18 cellular contexts compared by ENCODE assay signal in genomic region chr6:144718431-144718830, GRCh38.
DNase-seq lines count a peak whose midpoint lies in the region; ATAC-seq, FAIRE-seq and TF ChIP-seq lines count a peak whose summit lies in the region.
"Had no signal": no experiment of that assay in that cellular context is flagged by ENCODE, and none has a peak within 500 bp of the region (broad histone marks: within the 10 kb centered on the region; RNA-seq: fewer than 3 reads in every experiment).

No MANE protein-coding gene starts in this region.

- H3F3A ChIP-seq in PC-9 (ENCODE audit: insufficient read depth, low read depth) = no peaks in the 10 kb centered on the region

- no peak for TF ChIP-seq EP300 in suprapubic skin (IDR thresholded peaks at IDR 0.05)

- H3K36me3 ChIP-seq in RWPE2 (ENCODE audit: low read depth) (no peaks in the 10 kb centered on the region), keratinocyte (ENCODE audit: control insufficient read depth in 2 of 2, extremely low read depth in 1 of 2, insufficient read depth in 2 of 2, low read length in 2 of 2) (no peaks in the 10 kb centered on the region), endodermal cell (ENCODE audit: control insufficient read depth, insufficient read depth, low read length) (no peaks in the 10 kb centered on the region), suprapubic skin (no peaks in the 10 kb centered on the region), PC-9 (ENCODE audit: low read depth) (no peaks in the 10 kb centered on the region)
- H3K36me3 ChIP-seq: left lung, thoracic aorta had no signal

- intact Hi-C loops in PC-9 (cut with micrococcal nuclease; ENCODE audit: unreplicated experiment) = no loop called here

- peaks cover 2% of the 10 kb centered on the region for H3K36me3 Mint-ChIP-seq in endodermal cell (ENCODE audit: low read depth)

- no peaks in the 10 kb centered on the region for H3K9me3 ChIP-seq in RWPE2 (ENCODE audit: severe bottlenecking)
- no peaks in the 10 kb centered on the region for H3K9me3 ChIP-seq in keratinocyte (ENCODE audit: control insufficient read depth, low read depth, low read length)
- H3K9me3 ChIP-seq in endodermal cell (ENCODE audit: control insufficient read depth, low read length) = no peaks in the 10 kb centered on the region
- H3K9me3 ChIP-seq in suprapubic skin = no peaks in the 10 kb centered on the region
- H3K9me3 ChIP-seq in PC-9 (ENCODE audit: insufficient read depth, low read depth) = no peaks in the 10 kb centered on the region
- H3K9me3 ChIP-seq: left lung, psoas muscle, thoracic aorta had no signal

- H3K27me3 ChIP-seq in RWPE2 (ENCODE audit: insufficient read depth, poor library complexity, severe bottlenecking) (no peaks in the 10 kb centered on the region), keratinocyte (ENCODE audit: control insufficient read depth, extremely low read depth, insufficient read depth, low read length) (no peaks in the 10 kb centered on the region), endodermal cell (ENCODE audit: control insufficient read depth, insufficient read depth, low read length, poor library complexity, severe bottlenecking) (no peaks in the 10 kb centered on the region), suprapubic skin (no peaks in the 10 kb centered on the region), PC-9 (ENCODE audit: insufficient read depth, low read depth) (no peaks in the 10 kb centered on the region)
- H3K27me3 ChIP-seq: hepatocyte, left lung had no signal

- no peak overlapping the region for H2AFZ ChIP-seq in keratinocyte (ENCODE audit: control insufficient read depth, low read length)
- H2AFZ ChIP-seq in PC-9 = no peak overlapping the region
- H2AFZ ChIP-seq: hepatocyte had no signal

- ATAC-seq in RWPE2 (ENCODE audit: low read depth) (peak; percentile 89), HG03045 (IDR thresholded peaks at IDR 0.05; ENCODE audit: unreplicated experiment) (no peak)
- ATAC-seq: left lung, psoas muscle had no signal

- no peak overlapping the region for H3K9ac ChIP-seq in keratinocyte (ENCODE audit: control insufficient read depth, extremely low read depth, insufficient read depth, low read length)
- no peak overlapping the region for H3K9ac ChIP-seq in endodermal cell (ENCODE audit: extremely low read depth, low read length, poor library complexity, severe bottlenecking)

- FAIRE-seq in H54 (lab: Jason Lieb, UNC) = peak; percentile 87
- FAIRE-seq in keratinocyte (lab: Jason Lieb, UNC) = peak; percentile 36

- H3K27ac ChIP-seq in RWPE2 (ENCODE audit: poor library complexity, severe bottlenecking) (no peak overlapping the region), keratinocyte (ENCODE audit: control insufficient read depth, insufficient read depth, low read length) (no peak overlapping the region), endodermal cell (ENCODE audit: low read depth, low read length) (no peak overlapping the region), suprapubic skin (no peak overlapping the region), PC-9 (no peak overlapping the region)
- H3K27ac ChIP-seq: coronary artery, hepatocyte, left lung, psoas muscle, thoracic aorta had no signal

- no peaks in the 10 kb centered on the region for H3K9me3 Mint-ChIP-seq in endodermal cell
- H3K9me3 Mint-ChIP-seq: activated B cell treated with CpG ODN at 0.5 μM for 24 hours, naive B cell had no signal

- no peak overlapping the region for H3K4me3 Mint-ChIP-seq in endodermal cell
- H3K4me3 Mint-ChIP-seq: activated B cell treated with CpG ODN at 0.5 μM for 24 hours had no signal

- dilution Hi-C loops in keratinocyte (cut with MboI; ENCODE audit: extremely low pct_ligation_motif_present, low sequenced_read_pairs) = no loop called here

- POLR2A ChIA-PET in PC-9 (lab: Charles Lee; ENCODE audit: unreplicated experiment) = no interaction called here

- H3K4me1 Mint-ChIP-seq in endodermal cell = peaks cover 16% of the 10 kb centered on the region

- H3K27ac Mint-ChIP-seq in endodermal cell = no peak overlapping the region
- H3K27ac Mint-ChIP-seq: activated B cell treated with CpG ODN at 0.5 μM for 24 hours had no signal

- WGBS in endodermal cell (ENCODE audit: insufficient coverage in 1 of 2, insufficient read length in 1 of 2), 2 experiments = 95 to 100% methylated on average over 2 of the region's 2 CpGs
- WGBS in suprapubic skin = 86% methylated on average over 2 of the region's 2 CpGs

- no peak overlapping the region for H3K4me2 ChIP-seq in keratinocyte (ENCODE audit: control insufficient read depth, extremely low read depth, insufficient read depth, low read depth, low read length)
- H3K4me2 ChIP-seq in PC-9 = no peak overlapping the region
- H3K4me2 ChIP-seq: hepatocyte had no signal

- H3K27me3 Mint-ChIP-seq in endodermal cell (ENCODE audit: insufficient read depth) = no peaks in the 10 kb centered on the region
- H3K27me3 Mint-ChIP-seq: activated B cell treated with CpG ODN at 0.5 μM for 24 hours, naive B cell had no signal

- TF ChIP-seq CTCF in RWPE2 (IDR thresholded peaks at IDR 0.05; ENCODE audit: poor library complexity, severe bottlenecking) (no peak), keratinocyte (optimal IDR thresholded peaks at IDR 0.05 in 1 of 3, IDR thresholded peaks at IDR 0.05 in 1 of 3, conservative IDR thresholded peaks at IDR 0.05 in 1 of 3; ENCODE audit: extremely low read depth in 1 of 3, insufficient read depth in 2 of 3, low read length in 3 of 3) (no peak), endodermal cell (conservative IDR thresholded peaks at IDR 0.05) (no peak), suprapubic skin (IDR thresholded peaks at IDR 0.05) (no peak), PC-9 (conservative IDR thresholded peaks at IDR 0.05) (no peak)

- BruUV-seq in PC-9 (replicated peaks; lab: Mats Ljungman, UMichigan) = no TSS peak

- CTCF ChIA-PET in PC-9 (lab: Charles Lee) = no interaction called here

- DNase-seq in Daoy (ENCODE audit: low read depth) (peak; percentile 39), H54 (ENCODE audit: insufficient read length, low spot score) (peak; percentile 9), RWPE2 (ENCODE audit: low spot score) (no peak), keratinocyte (ENCODE audit: low read depth, low spot score) (no peak), endodermal cell (no peak), suprapubic skin (ENCODE audit: low spot score in 2 of 2) (no peak), PC-9 (no peak)
- DNase-seq: activated B cell treated with CpG ODN at 0.5 μM for 24 hours; Karpas-422; left lung; naive B cell; NCI-H524; psoas muscle; stimulated activated CD4-positive, alpha-beta T cell treated with anti-CD3 and anti-CD28 coated beads, Interleukin-15, amount 100 ng/mL, for 24 hours had no signal

- peaks cover 14% of the 10 kb centered on the region for H3K4me1 ChIP-seq in RWPE2 (ENCODE audit: insufficient read depth, poor library complexity, severe bottlenecking)
- peaks cover 13% of the 10 kb centered on the region for H3K4me1 ChIP-seq in keratinocyte (ENCODE audit: control insufficient read depth, extremely low read depth, insufficient read depth, low read length)
- no peaks in the 10 kb centered on the region for H3K4me1 ChIP-seq in endodermal cell (ENCODE audit: control insufficient read depth, insufficient read depth, low read length)
- H3K4me1 ChIP-seq in suprapubic skin = no peaks in the 10 kb centered on the region
- no peaks in the 10 kb centered on the region for H3K4me1 ChIP-seq in PC-9 (replicated peaks; ENCODE audit: insufficient read depth)
- H3K4me1 ChIP-seq: left lung, psoas muscle had no signal

- H3K9me1 ChIP-seq in keratinocyte (ENCODE audit: control insufficient read depth, extremely low read depth, insufficient read depth, low read length) = no peaks in the 10 kb centered on the region

- no peaks in the 10 kb centered on the region for H4K20me1 ChIP-seq in keratinocyte (ENCODE audit: control insufficient read depth, extremely low read depth, insufficient read depth, low read length)
- H4K20me1 ChIP-seq in PC-9 (ENCODE audit: insufficient read depth) = no peaks in the 10 kb centered on the region

- H3K4me3 ChIP-seq in RWPE2 (ENCODE audit: severe bottlenecking) (no peak overlapping the region), keratinocyte (ENCODE audit: control insufficient read depth in 2 of 3, extremely low read depth in 1 of 3, insufficient read depth in 2 of 3, low read depth in 1 of 3, low read length in 3 of 3) (no peak overlapping the region), endodermal cell (ENCODE audit: low read length) (no peak overlapping the region), suprapubic skin (no peak overlapping the region), PC-9 (no peak overlapping the region)
- H3K4me3 ChIP-seq: coronary artery, hepatocyte, left lung, psoas muscle, thoracic aorta had no signal

- no peak for TF ChIP-seq POLR2A in H54 (IDR thresholded peaks at IDR 0.05; ENCODE audit: low read depth, low read length)
- TF ChIP-seq POLR2A in suprapubic skin (IDR thresholded peaks at IDR 0.05) = no peak

- H3K9me2 ChIP-seq in PC-9 (ENCODE audit: insufficient read depth) = no peaks in the 10 kb centered on the region

- H3K79me2 ChIP-seq in keratinocyte (ENCODE audit: control insufficient read depth, insufficient read depth, low read length) = no peaks in the 10 kb centered on the region
- no peaks in the 10 kb centered on the region for H3K79me2 ChIP-seq in PC-9 (ENCODE audit: low read depth)
- H3K79me2 ChIP-seq: hepatocyte had no signal

Comparison
In these comparisons a context has a peak if more than half of its experiments do, and no peak if none do; other contexts are left out.
1. DNase-seq: peak in Daoy (single experiment) and H54 (single experiment); none in RWPE2 (single experiment), keratinocyte (single experiment), endodermal cell (single experiment), suprapubic skin (0 of 2) and PC-9 (0 of 2).